ENCODE assay signal across 8 cellular contexts in the genomic region with DNA sequence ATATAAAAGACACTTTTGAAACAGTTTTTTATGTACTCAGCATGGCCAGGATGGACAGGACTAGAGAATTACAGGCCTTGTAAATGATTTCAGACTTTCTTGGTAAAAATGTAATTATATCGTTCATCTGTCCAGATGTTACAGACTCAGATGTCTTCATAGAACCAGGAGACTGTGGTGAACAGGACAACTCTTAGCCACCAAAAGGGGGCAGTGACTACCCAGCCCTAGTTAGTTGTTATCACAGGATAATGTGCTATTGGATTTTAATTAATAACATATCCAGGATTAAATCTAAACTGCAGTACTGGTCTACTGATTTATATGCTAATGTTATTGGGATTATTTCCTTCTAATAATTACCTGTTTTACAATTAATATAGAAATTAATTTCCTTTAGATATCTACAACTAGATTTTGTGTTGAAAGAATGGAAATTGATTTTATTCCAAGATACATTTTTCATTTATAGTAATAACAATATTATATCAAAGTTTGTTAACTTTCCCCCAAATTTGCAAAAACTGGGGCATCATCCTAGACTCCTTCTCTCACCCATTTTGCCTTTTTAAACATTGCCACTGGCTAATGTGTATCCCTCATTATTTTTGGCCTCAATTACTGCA.
DNase-seq lines count a peak whose midpoint lies in the region; ATAC-seq and TF ChIP-seq lines count a peak whose summit lies in the region.

No MANE protein-coding gene starts in this region.

- no peaks in the 10 kb centered on the region for H3K9me3 ChIP-seq in BE2C
- H3K9me3 ChIP-seq in T-helper 17 cell (ENCODE audit: control insufficient read depth, low read length, poor library complexity, severe bottlenecking) = no peaks in the 10 kb centered on the region
- H3K9me3 ChIP-seq in gastrocnemius medialis = no peaks in the 10 kb centered on the region

- peaks cover 6% of the 10 kb centered on the region for H3K4me1 ChIP-seq in BE2C
- H3K4me1 ChIP-seq in gastrocnemius medialis = no peaks in the 10 kb centered on the region

- H3K27me3 ChIP-seq in BE2C (no peaks in the 10 kb centered on the region), gastrocnemius medialis (no peaks in the 10 kb centered on the region)

- in situ Hi-C loops in gastrocnemius medialis (cut with MboI; ENCODE audit: low sequenced_read_pairs in 4 of 4) = loop anchor here in 2 of 4 donors (10.0 kb wide), 2 partner anchors 278 to 288 kb away; no protein-coding TSS in a partner anchor

- H3K36me3 Mint-ChIP-seq in T-helper 17 cell (ENCODE audit: low read depth) = peaks cover 9% of the 10 kb centered on the region
- H3K36me3 Mint-ChIP-seq in glutamatergic neuron (ENCODE audit: unreplicated experiment) = no peaks in the 10 kb centered on the region

- H3K27ac Mint-ChIP-seq in T-helper 17 cell (no peak overlapping the region), glutamatergic neuron (ENCODE audit: unreplicated experiment) (no peak overlapping the region)

- TF ChIP-seq CTCF in BE2C (IDR thresholded peaks at IDR 0.05; ENCODE audit: low read depth, low read length) = peak; percentile 78
- peak; percentile 45 for TF ChIP-seq CTCF in glutamatergic neuron (IDR thresholded peaks at IDR 0.05; ENCODE audit: partially characterized antibody, unreplicated experiment)
- TF ChIP-seq CTCF in gastrocnemius medialis (IDR thresholded peaks at IDR 0.05 in 4 of 5, conservative IDR thresholded peaks at IDR 0.05 in 1 of 5) = peak in 4 of 5 experiments; percentile 39 to 80 (median 62)

- no peaks in the 10 kb centered on the region for H3K27me3 Mint-ChIP-seq in T-helper 17 cell
- H3K27me3 Mint-ChIP-seq in glutamatergic neuron (ENCODE audit: unreplicated experiment) = no peaks in the 10 kb centered on the region

- peaks cover 11% of the 10 kb centered on the region for H3K4me1 Mint-ChIP-seq in T-helper 17 cell
- no peaks in the 10 kb centered on the region for H3K4me1 Mint-ChIP-seq in glutamatergic neuron (ENCODE audit: low read depth, unreplicated experiment)

- H3K36me3 ChIP-seq in BE2C = peaks cover 40% of the 10 kb centered on the region
- H3K36me3 ChIP-seq in gastrocnemius medialis = peaks cover 0 to 44% of the 10 kb centered on the region in 2 donors

- H3K4me3 ChIP-seq in BE2C (ENCODE audit: low read depth, low read length) = no peak overlapping the region
- no peak overlapping the region for H3K4me3 ChIP-seq in gastrocnemius medialis

- H3K9me3 Mint-ChIP-seq in glutamatergic neuron (ENCODE audit: unreplicated experiment) = no peaks in the 10 kb centered on the region

- H3K27ac ChIP-seq in gastrocnemius medialis = no peak overlapping the region

- no peak for TF ChIP-seq POLR2A in gastrocnemius medialis (IDR thresholded peaks at IDR 0.05)

- DNase-seq in BE2C (peak; percentile 30), H4 (ENCODE audit: low spot score) (peak; percentile 39), T-helper 17 cell (no peak), glutamatergic neuron (no peak), gastrocnemius medialis (no peak)

- H3K4me3 Mint-ChIP-seq in T-helper 17 cell (no peak overlapping the region), glutamatergic neuron (ENCODE audit: unreplicated experiment) (no peak overlapping the region)

- intact Hi-C loops in gastrocnemius medialis (cut with DNase I; ENCODE audit: low total_unique reads) = loop anchor here (1.0 kb wide), 1 partner anchor 284 kb away; no protein-coding TSS in a partner anchor

- peak; percentile 51 for ATAC-seq in T-helper 17 cell
- ATAC-seq in gastrocnemius medialis = peak; percentile 62
- no peak for ATAC-seq in GM18867 (IDR thresholded peaks at IDR 0.05; ENCODE audit: unreplicated experiment)
- ATAC-seq in GM18909 (IDR thresholded peaks at IDR 0.05; ENCODE audit: poor library complexity, unreplicated experiment) = no peak
- ATAC-seq in HG03097 (IDR thresholded peaks at IDR 0.05; ENCODE audit: low FRiP score, unreplicated experiment) = no peak

Comparison
In these comparisons a context has a peak if more than half of its experiments do, and no peak if none do; other contexts are left out.
1. DNase-seq: peak in BE2C (single experiment) and H4 (single experiment); none in T-helper 17 cell (0 of 3), glutamatergic neuron (single experiment) and gastrocnemius medialis (0 of 2).
2. ATAC-seq: peak in T-helper 17 cell (single experiment) and gastrocnemius medialis (2 of 2); none in GM18867 (single experiment), GM18909 (single experiment) and HG03097 (single experiment).
3. Peak in every context shown above with its lines, with median percentiles within 50 percentile points of each other: CTCF ChIP-seq.